Comparison of ENCODE assay signal across 14 cellular contexts in genomic region chr15:50113187-50113505, GRCh38. TPM values are rescaled to one million over a fixed set of nuclear protein-coding genes. Genes with fewer than 3 reads are reported as not detected.
DNase-seq lines count a peak whose midpoint lies in the region; ATAC-seq and TF ChIP-seq lines count a peak whose summit lies in the region.
"Had no signal": no experiment of that assay in that cellular context is flagged by ENCODE, and none has a peak within 500 bp of the region (broad histone marks: within the 10 kb centered on the region; RNA-seq: fewer than 3 reads in every experiment).

No MANE protein-coding gene starts in this region.

- ATAC-seq in natural killer cell treated with Interleukin-12 subunit alpha and Interleukin-12 subunit beta and Interleukin-15 and Interleukin-18, amount 100 ng/mL, for 72 hours: no peak
- ATAC-seq in HG03565 (IDR thresholded peaks at IDR 0.05; ENCODE audit: unreplicated experiment): no peak
- ATAC-seq in GM18502 (IDR thresholded peaks at IDR 0.05; ENCODE audit: poor library complexity, unreplicated experiment): no peak
- ATAC-seq in left lobe of liver: no peak

- H3K4me3 Mint-ChIP-seq in activated T-helper 1 cell treated with anti-CD3 and anti-CD28 coated beads, Interleukin-12 subunit alpha, Interleukin-12 subunit beta, Interleukin-2, Interleukin-4 antibody, amounts not matched to agents 30 ng/mL and 10 ng/mL and 1 ng/mL, durations not matched to agents 14 hours and 24 hours and 36 hours: no peak overlapping the region
- peak overlapping the region; percentile 89 for H3K4me3 Mint-ChIP-seq in natural killer cell treated with Interleukin-12 subunit alpha and Interleukin-12 subunit beta and Interleukin-15 and Interleukin-18, amount 100 ng/mL, for 72 hours
- H3K4me3 Mint-ChIP-seq: brain had no signal

- TF ChIP-seq CTCF in HL-60 (IDR thresholded peaks at IDR 0.05; ENCODE audit: insufficient read depth, low read length): no peak

- H3K27me3 Mint-ChIP-seq in activated T-helper 1 cell treated with anti-CD3 and anti-CD28 coated beads, Interleukin-12 subunit alpha, Interleukin-12 subunit beta, Interleukin-2, Interleukin-4 antibody, amounts not matched to agents 30 ng/mL and 10 ng/mL and 1 ng/mL, durations not matched to agents 14 hours and 24 hours and 36 hours (ENCODE audit: insufficient read depth): no peaks in the 10 kb centered on the region
- H3K27me3 Mint-ChIP-seq in natural killer cell treated with Interleukin-12 subunit alpha and Interleukin-12 subunit beta and Interleukin-15 and Interleukin-18, amount 100 ng/mL, for 72 hours: no peaks in the 10 kb centered on the region

- peaks cover 47% of the 10 kb centered on the region for H3K36me3 Mint-ChIP-seq in activated T-helper 1 cell treated with anti-CD3 and anti-CD28 coated beads, Interleukin-12 subunit alpha, Interleukin-12 subunit beta, Interleukin-2, Interleukin-4 antibody, amounts not matched to agents 30 ng/mL and 10 ng/mL and 1 ng/mL, durations not matched to agents 14 hours and 24 hours and 36 hours (ENCODE audit: low read depth)
- H3K36me3 Mint-ChIP-seq in natural killer cell treated with Interleukin-12 subunit alpha and Interleukin-12 subunit beta and Interleukin-15 and Interleukin-18, amount 100 ng/mL, for 72 hours: peaks cover 71% of the 10 kb centered on the region
- H3K36me3 Mint-ChIP-seq: brain had no signal

- peak overlapping the region; percentile 97 for H3K27ac ChIP-seq in HL-60 (replicated peaks)

- H3K27ac Mint-ChIP-seq in activated T-helper 1 cell treated with anti-CD3 and anti-CD28 coated beads, Interleukin-12 subunit alpha, Interleukin-12 subunit beta, Interleukin-2, Interleukin-4 antibody, amounts not matched to agents 30 ng/mL and 10 ng/mL and 1 ng/mL, durations not matched to agents 14 hours and 24 hours and 36 hours: peak overlapping the region; percentile 25
- H3K27ac Mint-ChIP-seq in natural killer cell treated with Interleukin-12 subunit alpha and Interleukin-12 subunit beta and Interleukin-15 and Interleukin-18, amount 100 ng/mL, for 72 hours: peak overlapping the region; percentile 99
- H3K27ac Mint-ChIP-seq: brain had no signal

- DNase-seq in GDM1 (lab: John Stamatoyannopoulos, UW): peak; percentile 63
- peak in 1 of 2 experiments; percentile 50 for DNase-seq in HL-60 (ENCODE audit: low read depth in 1 of 2, low spot score in 1 of 2)
- DNase-seq in activated T-helper 1 cell treated with anti-CD3 and anti-CD28 coated beads, Interleukin-12 subunit alpha, Interleukin-12 subunit beta, Interleukin-2, Interleukin-4 antibody, amounts not matched to agents 30 ng/mL and 10 ng/mL and 1 ng/mL, durations not matched to agents 14 hours and 24 hours and 36 hours (ENCODE audit: low spot score): no peak
- DNase-seq in natural killer cell treated with Interleukin-12 subunit alpha and Interleukin-12 subunit beta and Interleukin-15 and Interleukin-18, amount 100 ng/mL, for 72 hours (ENCODE audit: low spot score): no peak
- DNase-seq in DMS53 treated with DMSO at 0.1 percent for 48 hours (lab: John Stamatoyannopoulos, UW; ENCODE audit: unreplicated experiment): no peak
- DNase-seq in left lobe of liver (ENCODE audit: low spot score): no peak
- DNase-seq: activated CD8-positive, alpha-beta memory T cell treated with anti-CD3 and anti-CD28 coated beads for 24 hours; effector CD4-positive, alpha-beta T cell; mesenchymal stem cell; NCI-H1105 had no signal

- intact Hi-C loops in activated T-helper 1 cell treated with anti-CD3 and anti-CD28 coated beads, Interleukin-12 subunit alpha, Interleukin-12 subunit beta, Interleukin-2, Interleukin-4 antibody, amounts not matched to agents 30 ng/mL and 10 ng/mL and 1 ng/mL, durations not matched to agents 14 hours and 24 hours and 36 hours (cut with micrococcal nuclease): no loop called here

- peak overlapping the region; percentile 37 for H3K4me3 ChIP-seq in HL-60 (replicated peaks; ENCODE audit: insufficient read depth, low read length)

- H3K27me3 ChIP-seq in HL-60 (ENCODE audit: insufficient read depth, poor library complexity, severe bottlenecking): no peaks in the 10 kb centered on the region

- H3K9me3 Mint-ChIP-seq in activated T-helper 1 cell treated with anti-CD3 and anti-CD28 coated beads, Interleukin-12 subunit alpha, Interleukin-12 subunit beta, Interleukin-2, Interleukin-4 antibody, amounts not matched to agents 30 ng/mL and 10 ng/mL and 1 ng/mL, durations not matched to agents 14 hours and 24 hours and 36 hours: peaks cover 6% of the 10 kb centered on the region
- no peaks in the 10 kb centered on the region for H3K9me3 Mint-ChIP-seq in natural killer cell treated with Interleukin-12 subunit alpha and Interleukin-12 subunit beta and Interleukin-15 and Interleukin-18, amount 100 ng/mL, for 72 hours

- peaks cover 89% of the 10 kb centered on the region for H3K4me1 Mint-ChIP-seq in activated T-helper 1 cell treated with anti-CD3 and anti-CD28 coated beads, Interleukin-12 subunit alpha, Interleukin-12 subunit beta, Interleukin-2, Interleukin-4 antibody, amounts not matched to agents 30 ng/mL and 10 ng/mL and 1 ng/mL, durations not matched to agents 14 hours and 24 hours and 36 hours (ENCODE audit: low read depth)
- H3K4me1 Mint-ChIP-seq in natural killer cell treated with Interleukin-12 subunit alpha and Interleukin-12 subunit beta and Interleukin-15 and Interleukin-18, amount 100 ng/mL, for 72 hours (ENCODE audit: low read depth in 2 of 2): peaks cover 65 to 90% of the 10 kb centered on the region in 2 donors
- H3K4me1 Mint-ChIP-seq: brain had no signal

RNA-seq across cellular contexts. Expression of gene ATP8B4, which starts 5.9 kb away (rescaled TPM):
- 49.7 and 52.9 TPM in 2 replicates for total RNA-seq in activated T-helper 1 cell treated with anti-CD3 and anti-CD28 coated beads, Interleukin-12 subunit alpha, Interleukin-12 subunit beta, Interleukin-2, Interleukin-4 antibody, amounts not matched to agents 30 ng/mL and 10 ng/mL and 1 ng/mL, durations not matched to agents 14 hours and 24 hours and 36 hours
- total RNA-seq in natural killer cell treated with Interleukin-12 subunit alpha and Interleukin-12 subunit beta and Interleukin-15 and Interleukin-18, amount 100 ng/mL, for 72 hours: 100 to 1,000 TPM; 273 to 296 TPM
- total RNA-seq in left lobe of liver: 6.8 TPM
- total RNA-seq: osteocyte had no signal
